Comparison of ENCODE assay signal across 16 cellular contexts in the genomic region with DNA sequence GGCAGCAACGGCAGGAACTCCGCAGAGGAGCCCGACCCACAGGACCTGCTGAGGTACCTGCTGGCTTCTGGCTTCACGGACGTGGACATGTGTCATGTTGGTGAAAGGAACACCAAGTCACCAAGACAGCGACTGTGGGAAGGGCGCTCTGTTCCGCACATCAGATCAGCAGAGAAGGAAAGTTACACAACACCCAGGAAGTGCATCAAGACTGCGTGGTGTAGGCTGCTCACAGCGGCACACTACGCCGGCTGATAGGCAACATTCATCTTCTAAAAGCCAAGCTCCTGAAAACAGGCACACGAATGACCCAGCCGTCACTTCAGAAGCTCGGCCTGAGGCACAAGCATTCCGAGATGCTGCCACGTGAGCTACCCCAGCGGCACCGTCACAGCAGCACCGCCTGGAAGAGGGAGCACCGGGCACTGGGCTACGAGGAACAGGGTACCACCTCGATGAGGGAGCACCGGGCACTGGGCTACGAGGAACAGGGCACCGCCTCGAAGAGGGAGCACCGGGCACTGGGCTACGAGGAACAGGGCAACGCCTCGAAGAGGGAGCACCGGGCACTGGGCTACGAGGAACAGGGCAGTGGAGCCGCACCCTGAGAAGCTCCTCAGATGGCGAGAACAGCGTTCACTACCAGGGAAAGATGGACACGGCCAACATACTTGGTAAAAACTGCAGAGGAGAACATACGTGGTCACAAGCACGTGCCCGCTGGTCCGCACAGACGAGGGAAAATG.
"Had no signal": no experiment of that assay in that cellular context is flagged by ENCODE, and none has a peak within 500 bp of the region (broad histone marks: within the 10 kb centered on the region; RNA-seq: fewer than 3 reads in every experiment).

No MANE protein-coding gene starts in this region.

- H3K27ac Mint-ChIP-seq: endodermal cell had no signal

- H3K4me3 Mint-ChIP-seq: endodermal cell; naive thymus-derived CD4-positive, alpha-beta T cell; nephron progenitor cell had no signal

- H3K9me3 Mint-ChIP-seq: endodermal cell; naive thymus-derived CD4-positive, alpha-beta T cell; nephron progenitor cell had no signal

- H3K27me3 Mint-ChIP-seq: naive thymus-derived CD4-positive, alpha-beta T cell had no signal

- ATAC-seq: left colon; naive thymus-derived CD4-positive, alpha-beta T cell had no signal

- DNase-seq: colonic mucosa; dermis blood vessel endothelial cell; endodermal cell; foreskin melanocyte; head of caudate nucleus; hippocampal formation; left colon; naive thymus-derived CD4-positive, alpha-beta T cell; nephron progenitor cell; nucleus accumbens; ovary; sigmoid colon; stimulated activated CD4-positive, alpha-beta T cell treated with anti-CD3 and anti-CD28 coated beads, Interleukin-2, amount 100 ng/mL, for 24 hours; stimulated activated CD4-positive, alpha-beta T cell treated with anti-CD3 and anti-CD28 coated beads, Interleukin-4, amount 100 ng/mL, for 4 hours; stimulated activated naive CD4-positive, alpha-beta T cell; trophoblast cell had no signal
